7 cellular contexts compared by ENCODE assay signal in the genomic region with DNA sequence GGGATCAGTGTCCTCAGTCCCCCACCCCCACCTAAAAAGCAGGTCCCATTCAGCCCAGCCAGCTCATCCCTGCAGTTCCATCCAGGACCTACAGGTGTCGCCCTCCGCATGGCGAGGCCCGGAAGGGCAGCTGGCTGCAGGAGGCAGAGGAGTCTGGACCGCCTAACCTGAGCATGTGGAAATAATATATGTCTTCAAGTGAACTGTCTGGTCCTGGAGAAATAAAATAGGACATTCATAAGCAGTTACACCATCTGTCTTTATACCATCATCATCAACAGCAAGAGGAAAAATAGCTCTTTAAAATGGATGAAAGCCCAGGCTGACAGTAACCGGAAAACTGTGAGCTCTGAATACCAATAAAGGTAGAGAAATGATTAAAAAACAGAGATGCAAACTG.
A peak's percentile ranks its signal among the peaks of the same experiment; 100 is the strongest.
DNase-seq lines count a peak whose midpoint lies in the region; TF ChIP-seq lines count a peak whose summit lies in the region.

No MANE protein-coding gene starts in this region.

- no peaks in the 10 kb centered on the region for H3K27me3 ChIP-seq in H7 (ENCODE audit: control insufficient read depth, insufficient read depth, low read length)

- H3K27ac Mint-ChIP-seq in chondrocyte (ENCODE audit: unreplicated experiment), result peak overlapping the region; percentile 73

- H3K27me3 Mint-ChIP-seq in chondrocyte (ENCODE audit: low read depth), result no peaks in the 10 kb centered on the region

- peaks cover 72% of the 10 kb centered on the region for H3K4me1 Mint-ChIP-seq in chondrocyte (ENCODE audit: low read depth)

- peak; percentile 74 for DNase-seq in GM04504 (ENCODE audit: low read depth)
- DNase-seq in H7, result peak; percentile 89
- DNase-seq in NCI-H1694 (lab: John Stamatoyannopoulos, UW), result peak; percentile 35
- DNase-seq in activated CD4-positive, alpha-beta T cell treated with anti-CD3 and anti-CD28 coated beads for 24 hours (ENCODE audit: low read depth in 2 of 2), result peak; percentile 26 to 54
- DNase-seq in chondrocyte (ENCODE audit: low spot score), result no peak
- DNase-seq in lower leg skin (ENCODE audit: low spot score in 2 of 2), result peak; percentile 80 to 97
- DNase-seq in stimulated activated CD4-positive, alpha-beta T cell treated with anti-CD3 and anti-CD28 coated beads, TNF-alpha, amount 100 ng/mL, for 4 hours (ENCODE audit: low read depth in 3 of 3), result peak; percentile 28 to 31 (median 29)

- peak; percentile 95 for TF ChIP-seq CTCF in chondrocyte (IDR thresholded peaks at IDR 0.05)
- peak in 1 of 3 donors; percentile 69 for TF ChIP-seq CTCF in lower leg skin (IDR thresholded peaks at IDR 0.05)

- peaks cover 19% of the 10 kb centered on the region for H3K36me3 Mint-ChIP-seq in chondrocyte (ENCODE audit: low read depth)

- no peak for TF ChIP-seq POLR2A in lower leg skin (IDR thresholded peaks at IDR 0.05)

- intact Hi-C loops in lower leg skin (cut with DNase I; ENCODE audit: low total_unique reads), result loop anchor here (10.0 kb wide), 1 partner anchor 362 kb away; no protein-coding TSS in a partner anchor

- H3K9me3 Mint-ChIP-seq in chondrocyte (ENCODE audit: low read depth), result no peaks in the 10 kb centered on the region

- H3K4me3 Mint-ChIP-seq in chondrocyte (ENCODE audit: unreplicated experiment), result no peak overlapping the region

- H3K36me3 ChIP-seq in H7 (replicated peaks; ENCODE audit: control insufficient read depth, insufficient read depth, low read length), result no peaks in the 10 kb centered on the region

- no peak overlapping the region for H3K4me3 ChIP-seq in H7 (ENCODE audit: insufficient read depth, low read depth, low read length)
- H3K4me3 ChIP-seq in lower leg skin (ENCODE audit: low read depth, poor library complexity, severe bottlenecking), result no peak overlapping the region

- 14 to 19% methylated on average over 6 of the region's 6 CpGs for WGBS in lower leg skin, 2 donors
